In genomic region chr17:7626956-7627249, GRCh38 we compare ENCODE assay signal across 8 cellular contexts. TPM values are rescaled to one million over a fixed set of nuclear protein-coding genes. Genes with fewer than 3 reads are reported as not detected.
A peak's percentile ranks its signal among the peaks of the same experiment; 100 is the strongest.
DNase-seq lines count a peak whose midpoint lies in the region; ATAC-seq and TF ChIP-seq lines count a peak whose summit lies in the region.

No MANE protein-coding gene starts in this region.

- TF ChIP-seq POLR2A in breast epithelium (IDR thresholded peaks at IDR 0.05): no peak

- H3K27ac ChIP-seq in breast epithelium (peak overlapping the region; percentile 97), upper lobe of right lung (peak overlapping the region; percentile 89)

- no peak for TF ChIP-seq CTCF in breast epithelium (IDR thresholded peaks at IDR 0.05)
- TF ChIP-seq CTCF in upper lobe of right lung (IDR thresholded peaks at IDR 0.05): no peak

- ATAC-seq in memory B cell (ENCODE audit: low read depth) (no peak), upper lobe of right lung (no peak), GM18873 (IDR thresholded peaks at IDR 0.05; ENCODE audit: low FRiP score, unreplicated experiment) (no peak), HG02852 (IDR thresholded peaks at IDR 0.05; ENCODE audit: unreplicated experiment) (no peak)

- no peaks in the 10 kb centered on the region for H3K9me3 Mint-ChIP-seq in activated naive CD4-positive, alpha-beta T cell treated with anti-CD3 and anti-CD28 coated beads for 36 hours
- no peaks in the 10 kb centered on the region for H3K9me3 Mint-ChIP-seq in memory B cell

- CTCF ChIA-PET in activated naive CD4-positive, alpha-beta T cell treated with anti-CD3 and anti-CD28 coated beads for 36 hours (lab: Charles Lee): interaction anchor here (1.3 to 2.7 kb wide), 4 partner anchors 13 to 60 kb away, joined by 4 to 20 read pairs (median 8); partner anchors contain the start of genes FXR2, SOX15 and TP53

- H3K27me3 Mint-ChIP-seq in activated naive CD4-positive, alpha-beta T cell treated with anti-CD3 and anti-CD28 coated beads for 36 hours (ENCODE audit: low read depth): no peaks in the 10 kb centered on the region
- no peaks in the 10 kb centered on the region for H3K27me3 Mint-ChIP-seq in memory B cell

- H3K9me3 ChIP-seq in breast epithelium (no peaks in the 10 kb centered on the region), upper lobe of right lung (no peaks in the 10 kb centered on the region)

- no peaks in the 10 kb centered on the region for H3K36me3 ChIP-seq in breast epithelium
- peaks cover 8% of the 10 kb centered on the region for H3K36me3 ChIP-seq in upper lobe of right lung

- H3K27me3 ChIP-seq in breast epithelium: no peaks in the 10 kb centered on the region
- H3K27me3 ChIP-seq in upper lobe of right lung: no peaks in the 10 kb centered on the region

- H3K4me1 Mint-ChIP-seq in activated naive CD4-positive, alpha-beta T cell treated with anti-CD3 and anti-CD28 coated beads for 36 hours (ENCODE audit: low read depth): peaks cover 7% of the 10 kb centered on the region
- H3K4me1 Mint-ChIP-seq in memory B cell: peaks cover 9% of the 10 kb centered on the region

- intact Hi-C loops in activated naive CD4-positive, alpha-beta T cell treated with anti-CD3 and anti-CD28 coated beads for 36 hours (cut with micrococcal nuclease): loop anchor here (1.0 kb wide), 1 partner anchor 12 kb away; no protein-coding TSS in a partner anchor
- intact Hi-C loops in breast epithelium (cut with DNase I; ENCODE audit: low total_unique reads) (no loop called here), upper lobe of right lung (cut with DNase I) (no loop called here)

- H3K36me3 Mint-ChIP-seq in activated naive CD4-positive, alpha-beta T cell treated with anti-CD3 and anti-CD28 coated beads for 36 hours (ENCODE audit: low read depth): peaks cover 1% of the 10 kb centered on the region
- H3K36me3 Mint-ChIP-seq in memory B cell: peaks cover 5% of the 10 kb centered on the region

- no peak overlapping the region for H3K27ac Mint-ChIP-seq in activated naive CD4-positive, alpha-beta T cell treated with anti-CD3 and anti-CD28 coated beads for 36 hours
- H3K27ac Mint-ChIP-seq in memory B cell: peak overlapping the region; percentile 79

- H3K4me3 Mint-ChIP-seq in activated naive CD4-positive, alpha-beta T cell treated with anti-CD3 and anti-CD28 coated beads for 36 hours: peak overlapping the region; percentile 88
- H3K4me3 Mint-ChIP-seq in memory B cell: peak overlapping the region; percentile 95

- H3K4me3 ChIP-seq in breast epithelium: peak overlapping the region; percentile 78 to 94 (median 82)
- H3K4me3 ChIP-seq in upper lobe of right lung: peak overlapping the region; percentile 86

- DNase-seq in activated naive CD4-positive, alpha-beta T cell treated with anti-CD3 and anti-CD28 coated beads for 36 hours: no peak
- no peak for DNase-seq in activated naive CD4-positive, alpha-beta T cell treated with Interleukin-2 at 50 U/mL for 16 hours
- no peak for DNase-seq in breast epithelium (ENCODE audit: low spot score in 2 of 2)
- DNase-seq in memory B cell (ENCODE audit: low spot score in 2 of 2): no peak
- no peak for DNase-seq in upper lobe of right lung
- DNase-seq in activated gamma-delta T cell treated with Interleukin-2 at 50 U/mL for 16 hours: no peak

- H3K4me1 ChIP-seq in breast epithelium (no peaks in the 10 kb centered on the region), upper lobe of right lung (peaks cover 7% of the 10 kb centered on the region)

RNA-seq across cellular contexts. Expression of gene SAT2, which starts 0.7 kb away (rescaled TPM):
- total RNA-seq in activated naive CD4-positive, alpha-beta T cell treated with anti-CD3 and anti-CD28 coated beads for 36 hours: 10 to 100 TPM; 14.3 to 16.9 TPM
- total RNA-seq in breast epithelium: 10 to 100 TPM; 52.5 to 78.4 (median 62.9) TPM
- total RNA-seq in upper lobe of right lung: 81.7 TPM

RNA-seq across cellular contexts. Expression of gene SHBG, which starts 3.0 kb away (rescaled TPM):
- not detected for total RNA-seq in activated naive CD4-positive, alpha-beta T cell treated with anti-CD3 and anti-CD28 coated beads for 36 hours
- total RNA-seq in breast epithelium: under 1 TPM in 1 of 3 donors, not detected in 2; 0.16 TPM
- 0.87 TPM for total RNA-seq in upper lobe of right lung

RNA-seq across cellular contexts. Expression of gene FXR2, which starts 12.2 kb away (rescaled TPM):
- 10 to 100 TPM; 29.7 to 36.8 TPM for total RNA-seq in activated naive CD4-positive, alpha-beta T cell treated with anti-CD3 and anti-CD28 coated beads for 36 hours
- 10 to 100 TPM; 22.8 to 33.9 (median 25.6) TPM for total RNA-seq in breast epithelium
- total RNA-seq in upper lobe of right lung: 39.3 TPM

RNA-seq across cellular contexts. Expression of gene ATP1B2, which starts 23.8 kb away (rescaled TPM):
- under 1 TPM; 0.14 to 0.30 TPM for total RNA-seq in activated naive CD4-positive, alpha-beta T cell treated with anti-CD3 and anti-CD28 coated beads for 36 hours
- total RNA-seq in breast epithelium (1 to 10 TPM in 1 of 3 donors, under 1 TPM in 2; 0.16 to 1.2 (median 0.98) TPM), upper lobe of right lung (4.8 TPM)

RNA-seq across cellular contexts. Expression of gene SOX15, which starts 37.0 kb away (rescaled TPM):
- under 1 TPM in 1 of 2 experiments, not detected in 1; 0.20 TPM for total RNA-seq in activated naive CD4-positive, alpha-beta T cell treated with anti-CD3 and anti-CD28 coated beads for 36 hours
- total RNA-seq in breast epithelium: 1 to 10 TPM; 1.3 to 4.1 (median 1.6) TPM
- total RNA-seq in upper lobe of right lung: 0.67 TPM
